Comparison of ENCODE assay signal across 2 cellular contexts in genomic region chr1:197845886-197846285, GRCh38.
TF ChIP-seq lines count a peak whose summit lies in the region.

No MANE protein-coding gene starts in this region.

TF ChIP-seq in HepG2, 621 proteins besides CTCF, POLR2A, EP300 and RAD21:
- TF ChIP-seq HNRNPK (IDR thresholded peaks at IDR 0.05; ENCODE audit: low read depth, low read length, poor library complexity, severe bottlenecking) (peak; percentile 81), HBP1 (CRISPR knock-in tag; IDR thresholded peaks at IDR 0.05; ENCODE audit: low read depth) (no peak)

TF ChIP-seq in K562, 482 proteins besides CTCF, POLR2A, EP300 and RAD21:
- TF ChIP-seq TEAD2 (tag; IDR thresholded peaks at IDR 0.05) (no peak), ZNF512 (tag; IDR thresholded peaks at IDR 0.05) (peak; percentile 89), HBP1 (CRISPR knock-in tag; IDR thresholded peaks at IDR 0.05) (0 out of 2 replicates have a peak, but pooled peaks have one; percentile 65)
